Comparison of ENCODE assay signal across 8 cellular contexts in the genomic region with DNA sequence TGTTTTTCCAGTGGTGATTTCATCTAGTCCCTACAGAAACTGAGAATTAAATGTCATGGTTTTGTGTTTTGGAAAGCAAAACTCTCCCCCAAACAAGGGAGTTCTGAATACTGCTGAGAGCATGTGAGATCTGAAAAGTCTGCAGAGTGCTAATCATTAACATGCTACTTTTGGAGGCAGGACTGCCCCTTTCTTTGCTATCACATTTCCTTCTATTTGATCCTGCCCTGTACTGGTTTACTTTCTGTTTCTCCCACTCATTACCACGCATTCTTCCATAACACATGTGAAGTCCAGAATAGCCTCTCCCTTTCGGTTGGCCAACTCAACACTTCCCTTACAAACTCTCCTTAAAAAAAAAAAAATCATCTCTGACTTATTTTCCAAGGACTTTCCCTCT.
DNase-seq lines count a peak whose midpoint lies in the region; ATAC-seq and TF ChIP-seq lines count a peak whose summit lies in the region.

No MANE protein-coding gene starts in this region.

- peak overlapping the region; percentile 100 for H3K27ac ChIP-seq in mammary epithelial cell (ENCODE audit: insufficient read depth, low read depth, low read length)
- no peak overlapping the region for H3K27ac ChIP-seq in CD4-positive, alpha-beta memory T cell (ENCODE audit: low read depth, low read length)

- DNase-seq in ACHN (peak; percentile 78), mammary epithelial cell (peak; percentile 81), mucosa of descending colon (no peak), UCSD-AML1 (lab: John Stamatoyannopoulos, UW; ENCODE audit: unreplicated experiment) (no peak), T1000 (lab: John Stamatoyannopoulos, UW) (no peak)
- DNase-seq in CD4-positive, alpha-beta memory T cell: no peak

- no peaks in the 10 kb centered on the region for H3K9me3 ChIP-seq in mammary epithelial cell (replicated peaks; ENCODE audit: insufficient read depth, low read length)
- no peaks in the 10 kb centered on the region for H3K9me3 ChIP-seq in mucosa of descending colon
- H3K9me3 ChIP-seq in CD4-positive, alpha-beta memory T cell (ENCODE audit: control insufficient read depth in 1 of 2, low read length in 2 of 2): no peaks in the 10 kb centered on the region

- no peaks in the 10 kb centered on the region for H3K27me3 ChIP-seq in mammary epithelial cell (ENCODE audit: insufficient read depth, low read length)
- no peaks in the 10 kb centered on the region for H3K27me3 ChIP-seq in CD4-positive, alpha-beta memory T cell (ENCODE audit: insufficient read depth, low read length)

- peak overlapping the region in 2 of 3 experiments; percentile 17 to 30 for H3K4me3 ChIP-seq in mammary epithelial cell (replicated peaks in 1 of 3; ENCODE audit: insufficient read depth in 1 of 3, low read depth in 2 of 3, low read length in 3 of 3)
- no peak overlapping the region for H3K4me3 ChIP-seq in mucosa of descending colon
- H3K4me3 ChIP-seq in CD4-positive, alpha-beta memory T cell (ENCODE audit: low read length in 2 of 2): no peak overlapping the region

- H3K4me1 Mint-ChIP-seq in CD4-positive, alpha-beta memory T cell: peaks cover 0 to 8% (median 2%) of the 10 kb centered on the region in 4 donors

- no peaks in the 10 kb centered on the region for H3K36me3 Mint-ChIP-seq in CD4-positive, alpha-beta memory T cell

- peak overlapping the region; percentile 95 for H3K9ac ChIP-seq in mammary epithelial cell (ENCODE audit: insufficient read depth, low read length)

- POLR2A ChIA-PET in CD4-positive, alpha-beta memory T cell (lab: Charles Lee; ENCODE audit: partially characterized antibody): no interaction called here

- WGBS in mammary epithelial cell (ENCODE audit: low coverage, missing lambda C conversion rate): 0% methylated on average over 1 of the region's 2 CpGs

- H3K4me3 Mint-ChIP-seq in CD4-positive, alpha-beta memory T cell: no peak overlapping the region

- CTCF ChIA-PET in mammary epithelial cell (lab: Charles Lee; ENCODE audit: low non-redundant PET): no interaction called here
- CTCF ChIA-PET in CD4-positive, alpha-beta memory T cell (lab: Charles Lee; ENCODE audit: partially characterized antibody): no interaction called here

- peaks cover 3 to 14% of the 10 kb centered on the region in 2 donors for H3K27me3 Mint-ChIP-seq in CD4-positive, alpha-beta memory T cell

- in situ Hi-C loops in ACHN (cut with HindIII; ENCODE audit: low pct_ligation_motif_present, low pct_unique_long_range_greater_than_20kb, low sequenced_read_pairs): no loop called here
- in situ Hi-C loops in mammary epithelial cell (cut with MboI; ENCODE audit: low sequenced_read_pairs in 2 of 2): no loop called here

- no TSS peak for BruUV-seq in mammary epithelial cell (replicated peaks; lab: Mats Ljungman, UMichigan)

- H3K9me3 Mint-ChIP-seq in CD4-positive, alpha-beta memory T cell: no peaks in the 10 kb centered on the region

- TF ChIP-seq CTCF in mammary epithelial cell (conservative IDR thresholded peaks at IDR 0.05 in 1 of 2, IDR thresholded peaks at IDR 0.05 in 1 of 2; ENCODE audit: extremely low read depth in 1 of 2, insufficient read depth in 1 of 2, low read depth in 1 of 2, low read length in 2 of 2) (no peak), mucosa of descending colon (IDR thresholded peaks at IDR 0.05) (no peak)

- no peak overlapping the region for H3K27ac Mint-ChIP-seq in CD4-positive, alpha-beta memory T cell

- H3K36me3 ChIP-seq in mammary epithelial cell (ENCODE audit: insufficient read depth, low read length) (peaks cover 4% of the 10 kb centered on the region), mucosa of descending colon (ENCODE audit: low read depth) (no peaks in the 10 kb centered on the region)
- no peaks in the 10 kb centered on the region for H3K36me3 ChIP-seq in CD4-positive, alpha-beta memory T cell (ENCODE audit: insufficient read depth, low read length)

- ATAC-seq in GM19463 (IDR thresholded peaks at IDR 0.05; ENCODE audit: unreplicated experiment) (peak; percentile 86), HG03469 (IDR thresholded peaks at IDR 0.05; ENCODE audit: unreplicated experiment) (peak; percentile 78), mucosa of descending colon (peak; percentile 88)

- H3K4me1 ChIP-seq in mammary epithelial cell (ENCODE audit: insufficient read depth, low read length) (peaks cover 67% of the 10 kb centered on the region), mucosa of descending colon (ENCODE audit: low read depth) (peaks cover 34% of the 10 kb centered on the region)
- no peaks in the 10 kb centered on the region for H3K4me1 ChIP-seq in CD4-positive, alpha-beta memory T cell (ENCODE audit: insufficient read depth, low read length)

- intact Hi-C loops in mammary epithelial cell (cut with micrococcal nuclease) (no loop called here), mucosa of descending colon (cut with DNase I, micrococcal nuclease) (no loop called here)
- intact Hi-C loops in CD4-positive, alpha-beta memory T cell (cut with micrococcal nuclease): no loop called here

- peak overlapping the region; percentile 91 for H3K4me2 ChIP-seq in mammary epithelial cell (ENCODE audit: insufficient read depth, low read depth, low read length)

- H3K79me2 ChIP-seq in mammary epithelial cell (ENCODE audit: insufficient read depth, low read length): peaks cover 71% of the 10 kb centered on the region

- H2AFZ ChIP-seq in mammary epithelial cell (ENCODE audit: low read depth, low read length): no peak overlapping the region

- no peaks in the 10 kb centered on the region for H4K20me1 ChIP-seq in mammary epithelial cell (ENCODE audit: insufficient read depth, low read length)

- dilution Hi-C loops in mammary epithelial cell (cut with HindIII; ENCODE audit: low sequenced_read_pairs): no loop called here

Comparison
In these comparisons a context has a peak if more than half of its experiments do, and no peak if none do; other contexts are left out.
1. DNase-seq: peak in ACHN (single experiment) and mammary epithelial cell (single experiment); none in mucosa of descending colon (0 of 3), UCSD-AML1 (single experiment), CD4-positive, alpha-beta memory T cell (0 of 5) and T1000 (single experiment).
2. H3K4me3 ChIP-seq: peak in mammary epithelial cell (2 of 3); none in mucosa of descending colon (single experiment) and CD4-positive, alpha-beta memory T cell (0 of 2).
3. Peak in every context shown above with its lines, with median percentiles within 50 percentile points of each other: ATAC-seq.